Comparison of ENCODE assay signal across 22 cellular contexts in genomic region chr12:57330989-57331388, GRCh38.
"Had no signal": no experiment of that assay in that cellular context is flagged by ENCODE, and none has a peak within 500 bp of the region (broad histone marks: within the 10 kb centered on the region; RNA-seq: fewer than 3 reads in every experiment).

No MANE protein-coding gene starts in this region.

- H3K36me3 ChIP-seq: prostate gland, right atrium auricular region, transverse colon had no signal

- H3K27ac Mint-ChIP-seq: activated CD8-positive, alpha-beta T cell treated with anti-CD3 and anti-CD28 coated beads for 36 hours; activated naive CD4-positive, alpha-beta T cell treated with anti-CD3 and anti-CD28 coated beads, Interleukin-2, amount 10 ng/mL, durations not matched to agents 7 days and 5 days; stimulated activated naive CD8-positive, alpha-beta T cell treated with anti-CD3 and anti-CD28 coated beads, Interleukin-15, Interleukin-2, amounts not matched to agents 100 ng/mL and 50 ng/mL, for 24 hours; T-helper 2 cell treated with Interferon-gamma antibody and Interleukin-4, amounts not matched to agents 5 μg/mL and 100 μg/mL, for 36 hours had no signal

- H3K9me3 ChIP-seq: ascending aorta, gastrocnemius medialis, left ventricle myocardium inferior, prostate gland, right atrium auricular region, transverse colon, vagina had no signal

- H3K4me1 ChIP-seq: gastrocnemius medialis, left ventricle myocardium inferior, prostate gland, right atrium auricular region, transverse colon, vagina had no signal

- H3K4me3 ChIP-seq: ascending aorta, coronary artery, gastrocnemius medialis, heart right ventricle, left ventricle myocardium inferior, prostate gland, right atrium auricular region, transverse colon, vagina had no signal

- H3K9me3 Mint-ChIP-seq: activated CD8-positive, alpha-beta T cell treated with anti-CD3 and anti-CD28 coated beads for 36 hours; activated naive CD4-positive, alpha-beta T cell treated with anti-CD3 and anti-CD28 coated beads, Interleukin-2, amount 10 ng/mL, durations not matched to agents 7 days and 5 days; activated T-cell treated with anti-CD3 and anti-CD28 coated beads, Interleukin-2, amount 50 U/mL, for 4 hours; stimulated activated naive CD8-positive, alpha-beta T cell treated with anti-CD3 and anti-CD28 coated beads, Interleukin-15, Interleukin-2, amounts not matched to agents 100 ng/mL and 50 ng/mL, for 24 hours; T-helper 2 cell treated with Interferon-gamma antibody and Interleukin-4, amounts not matched to agents 5 μg/mL and 100 μg/mL, for 36 hours had no signal

- H3K27me3 Mint-ChIP-seq: activated CD8-positive, alpha-beta T cell treated with anti-CD3 and anti-CD28 coated beads for 36 hours; activated naive CD4-positive, alpha-beta T cell treated with anti-CD3 and anti-CD28 coated beads, Interleukin-2, amount 10 ng/mL, durations not matched to agents 7 days and 5 days; stimulated activated naive CD8-positive, alpha-beta T cell treated with anti-CD3 and anti-CD28 coated beads, Interleukin-15, Interleukin-2, amounts not matched to agents 100 ng/mL and 50 ng/mL, for 24 hours had no signal

- H3K27me3 ChIP-seq: ascending aorta, gastrocnemius medialis, heart right ventricle, right atrium auricular region, transverse colon, vagina had no signal

- H3K27ac ChIP-seq: ascending aorta, coronary artery, gastrocnemius medialis, left ventricle myocardium inferior, prostate gland, right atrium auricular region, transverse colon, vagina had no signal

- DNase-seq: activated CD4-positive, alpha-beta T cell treated with anti-CD3 and anti-CD28 coated beads for 48 hours; activated CD4-positive, CD25-positive, alpha-beta regulatory T cell; activated CD8-positive, alpha-beta T cell treated with anti-CD3 and anti-CD28 coated beads for 36 hours; activated effector memory CD4-positive, alpha-beta T cell treated with Interleukin-2 at 50 U/mL for 16 hours; activated naive CD4-positive, alpha-beta T cell treated with anti-CD3 and anti-CD28 coated beads, Interleukin-2, amount 10 ng/mL, durations not matched to agents 7 days and 5 days; activated T-cell treated with anti-CD3 and anti-CD28 coated beads, Interleukin-2, amount 50 U/mL, for 4 hours; gastrocnemius medialis; heart right ventricle; kidney glomerular epithelial cell; left ventricle myocardium inferior; mammary epithelial cell; stimulated activated CD4-positive, alpha-beta T cell treated with anti-CD3 and anti-CD28 coated beads, Interleukin-2, amount 100 ng/mL, for 24 hours; transverse colon had no signal

- H3K4me1 Mint-ChIP-seq: activated naive CD4-positive, alpha-beta T cell treated with anti-CD3 and anti-CD28 coated beads, Interleukin-2, amount 10 ng/mL, durations not matched to agents 7 days and 5 days; neural crest cell had no signal

- ATAC-seq: activated CD8-positive, alpha-beta T cell treated with anti-CD3 and anti-CD28 coated beads for 36 hours; activated T-cell treated with anti-CD3 and anti-CD28 coated beads, Interleukin-2, amount 50 U/mL, for 4 hours; esophagus mucosa; gastrocnemius medialis; heart right ventricle had no signal

- H3K4me3 Mint-ChIP-seq: activated CD8-positive, alpha-beta T cell treated with anti-CD3 and anti-CD28 coated beads for 36 hours; activated naive CD4-positive, alpha-beta T cell treated with anti-CD3 and anti-CD28 coated beads, Interleukin-2, amount 10 ng/mL, durations not matched to agents 7 days and 5 days; activated T-cell treated with anti-CD3 and anti-CD28 coated beads, Interleukin-2, amount 50 U/mL, for 4 hours; neural crest cell; stimulated activated naive CD8-positive, alpha-beta T cell treated with anti-CD3 and anti-CD28 coated beads, Interleukin-15, Interleukin-2, amounts not matched to agents 100 ng/mL and 50 ng/mL, for 24 hours; T-helper 2 cell treated with Interferon-gamma antibody and Interleukin-4, amounts not matched to agents 5 μg/mL and 100 μg/mL, for 36 hours had no signal
